In genomic region chr16:426115-426905, GRCh38 we compare ENCODE assay signal across 6 cellular contexts. TPM values are rescaled to one million over a fixed set of nuclear protein-coding genes. Genes with fewer than 3 reads are reported as not detected.
DNase-seq lines count a peak whose midpoint lies in the region; ATAC-seq and TF ChIP-seq lines count a peak whose summit lies in the region.

No MANE protein-coding gene starts in this region.

- peaks cover 5 to 25% (median 19%) of the 10 kb centered on the region in 4 donors for H3K4me1 ChIP-seq in liver (ENCODE audit: control insufficient read depth in 4 of 4, insufficient read depth in 4 of 4, low read length in 3 of 4)

- H3K27ac Mint-ChIP-seq in activated CD8-positive, alpha-beta T cell treated with anti-CD3 and anti-CD28 coated beads, Interleukin-2, amount 10 ng/mL, durations not matched to agents 7 days and 5 days = peak overlapping the region; percentile 43

- H3K36me3 ChIP-seq in liver (ENCODE audit: control insufficient read depth in 4 of 4, insufficient read depth in 3 of 4, low read depth in 1 of 4, low read length in 3 of 4) = no peaks in the 10 kb centered on the region

- H3K4me3 Mint-ChIP-seq in activated CD8-positive, alpha-beta T cell treated with anti-CD3 and anti-CD28 coated beads, Interleukin-2, amount 10 ng/mL, durations not matched to agents 7 days and 5 days = peak overlapping the region; percentile 75

- no peak for TF ChIP-seq CTCF in liver (IDR thresholded peaks at IDR 0.05; ENCODE audit: low read depth, low read length, missing input control)

- no peaks in the 10 kb centered on the region for H3K9me3 Mint-ChIP-seq in activated CD8-positive, alpha-beta T cell treated with anti-CD3 and anti-CD28 coated beads, Interleukin-2, amount 10 ng/mL, durations not matched to agents 7 days and 5 days (ENCODE audit: insufficient read depth)

- no peaks in the 10 kb centered on the region for H3K27me3 ChIP-seq in liver (ENCODE audit: control insufficient read depth in 4 of 4, insufficient read depth in 4 of 4, low read length in 3 of 4)

- H3K36me3 Mint-ChIP-seq in activated CD8-positive, alpha-beta T cell treated with anti-CD3 and anti-CD28 coated beads, Interleukin-2, amount 10 ng/mL, durations not matched to agents 7 days and 5 days (ENCODE audit: low read depth) = peaks cover 4% of the 10 kb centered on the region

- H3K4me1 Mint-ChIP-seq in activated CD8-positive, alpha-beta T cell treated with anti-CD3 and anti-CD28 coated beads, Interleukin-2, amount 10 ng/mL, durations not matched to agents 7 days and 5 days (ENCODE audit: low read depth) = peaks cover 31% of the 10 kb centered on the region

- H3K9me3 ChIP-seq in liver (ENCODE audit: control insufficient read depth in 4 of 4, low read length in 3 of 4) = no peaks in the 10 kb centered on the region

- CTCF ChIA-PET in activated CD8-positive, alpha-beta T cell treated with anti-CD3 and anti-CD28 coated beads, Interleukin-2, amount 10 ng/mL, durations not matched to agents 7 days and 5 days (lab: Charles Lee) = interaction anchor here (1.1 kb wide), 1 partner anchor 69 kb away, joined by 5 read pairs; no protein-coding TSS in a partner anchor

- POLR2A ChIA-PET in activated CD8-positive, alpha-beta T cell treated with anti-CD3 and anti-CD28 coated beads, Interleukin-2, amount 10 ng/mL, durations not matched to agents 7 days and 5 days (lab: Charles Lee) = interaction anchor here (0.6 to 1.5 kb wide), 2 partner anchors 26 to 101 kb away, joined by 3 read pairs; partner anchors contain the start of gene CAPN15

- ATAC-seq in activated CD4-positive, CD25-positive, alpha-beta regulatory T cell treated with anti-CD3 and anti-CD28 coated beads, Interleukin-2, amount 50 U/mL, for 24 hours = no peak
- ATAC-seq in activated CD8-positive, alpha-beta T cell treated with anti-CD3 and anti-CD28 coated beads, Interleukin-2, amount 10 ng/mL, durations not matched to agents 7 days and 5 days = peak; percentile 2
- no peak for ATAC-seq in GM19467 (IDR thresholded peaks at IDR 0.05; ENCODE audit: unreplicated experiment)

- 3% methylated on average over 97 of the region's 97 CpGs for WGBS in liver

- peak overlapping the region in 1 of 2 donors; percentile 3 for H3K9ac ChIP-seq in liver (ENCODE audit: low read depth in 1 of 2, low read length in 2 of 2)

- peak overlapping the region; percentile 43 to 88 (median 73) for H3K4me3 ChIP-seq in liver (ENCODE audit: low read depth in 1 of 3, low read length in 3 of 3)

- no peak overlapping the region for H3K27ac ChIP-seq in liver (ENCODE audit: low read depth in 1 of 2, low read length in 2 of 2)

- DNase-seq in activated CD4-positive, CD25-positive, alpha-beta regulatory T cell treated with anti-CD3 and anti-CD28 coated beads, Interleukin-2, amount 50 U/mL, for 72 hours = peak; percentile 38
- DNase-seq in activated CD8-positive, alpha-beta T cell treated with anti-CD3 and anti-CD28 coated beads, Interleukin-2, amount 10 ng/mL, durations not matched to agents 7 days and 5 days = no peak
- no peak for DNase-seq in LoVo (ENCODE audit: low spot score)

- peaks cover 12% of the 10 kb centered on the region for H3K27me3 Mint-ChIP-seq in activated CD8-positive, alpha-beta T cell treated with anti-CD3 and anti-CD28 coated beads, Interleukin-2, amount 10 ng/mL, durations not matched to agents 7 days and 5 days (ENCODE audit: low read depth)

- no peak for TF ChIP-seq RAD21 in liver (IDR thresholded peaks at IDR 0.05)

TF ChIP-seq in liver, 16 proteins besides CTCF, POLR2A, EP300 and RAD21:
- TF ChIP-seq FOXA2 (IDR thresholded peaks at IDR 0.05) (no peak), YY1 (IDR thresholded peaks at IDR 0.05) (no peak), EGR1 (IDR thresholded peaks at IDR 0.05; ENCODE audit: low read depth in 2 of 2) (no peak), RXRA (IDR thresholded peaks at IDR 0.05) (no peak), ATF3 (IDR thresholded peaks at IDR 0.05) (no peak), REST (IDR thresholded peaks at IDR 0.05) (no peak), NR2F2 (IDR thresholded peaks at IDR 0.05) (no peak), JUND (IDR thresholded peaks at IDR 0.05) (no peak), MAX (IDR thresholded peaks at IDR 0.05) (no peak), ZBTB33 (IDR thresholded peaks at IDR 0.05) (no peak), GABPA (IDR thresholded peaks at IDR 0.05 in 1 of 2, conservative IDR thresholded peaks at IDR 0.05 in 1 of 2) (no peak), FOXA1 (IDR thresholded peaks at IDR 0.05) (no peak)

RNA-seq across cellular contexts. Expression of gene RAB11FIP3, which starts 0.9 kb away (rescaled TPM):
- 10 to 100 TPM; 20.7 to 23.4 TPM for total RNA-seq in activated CD8-positive, alpha-beta T cell treated with anti-CD3 and anti-CD28 coated beads, Interleukin-2, amount 10 ng/mL, durations not matched to agents 7 days and 5 days
- 10 to 100 TPM in 1 of 2 donors, 1 to 10 TPM in 1; 8.8 to 29.4 TPM for total RNA-seq in liver
- polyA plus RNA-seq in liver = 10 to 100 TPM in 1 of 2 donors, 1 to 10 TPM in 1; 3.5 to 22.6 TPM

RNA-seq across cellular contexts. Expression of gene DECR2, which starts 24.6 kb away (rescaled TPM):
- 1 to 10 TPM; 4.7 to 6.3 TPM for total RNA-seq in activated CD8-positive, alpha-beta T cell treated with anti-CD3 and anti-CD28 coated beads, Interleukin-2, amount 10 ng/mL, durations not matched to agents 7 days and 5 days
- 100 to 1,000 TPM in 1 of 2 donors, 10 to 100 TPM in 1; 42.2 to 119 TPM for total RNA-seq in liver
- 100 to 1,000 TPM; 133 to 210 TPM for polyA plus RNA-seq in liver

RNA-seq across cellular contexts. Expression of gene NME4, which starts 29.3 kb away (rescaled TPM):
- total RNA-seq in activated CD8-positive, alpha-beta T cell treated with anti-CD3 and anti-CD28 coated beads, Interleukin-2, amount 10 ng/mL, durations not matched to agents 7 days and 5 days = 1 to 10 TPM; 5.2 to 6.8 TPM
- 10 to 100 TPM; 39.2 to 91.4 TPM for total RNA-seq in liver
- polyA plus RNA-seq in liver = 100 to 1,000 TPM in 1 of 2 donors, 10 to 100 TPM in 1; 76.4 to 118 TPM

RNA-seq across cellular contexts. Expression of gene PGAP6, which starts 44.5 kb away (rescaled TPM):
- 10 to 100 TPM; 80.6 to 85.8 TPM for total RNA-seq in activated CD8-positive, alpha-beta T cell treated with anti-CD3 and anti-CD28 coated beads, Interleukin-2, amount 10 ng/mL, durations not matched to agents 7 days and 5 days
- total RNA-seq in liver = 10 to 100 TPM; 34.4 to 41.7 TPM
- 10 to 100 TPM; 18.9 to 50.5 TPM for polyA plus RNA-seq in liver

RNA-seq across cellular contexts. Expression of gene MRPL28, which starts 56.0 kb away (rescaled TPM):
- total RNA-seq in activated CD8-positive, alpha-beta T cell treated with anti-CD3 and anti-CD28 coated beads, Interleukin-2, amount 10 ng/mL, durations not matched to agents 7 days and 5 days = 10 to 100 TPM; 95.3 to 95.8 TPM
- 10 to 100 TPM; 28.3 to 41.5 TPM for total RNA-seq in liver
- 10 to 100 TPM; 58.6 to 63.4 TPM for polyA plus RNA-seq in liver

Comparison
In these comparisons a context has a peak if more than half of its experiments do, and no peak if none do; other contexts are left out.
1. RNA of gene DECR2, which starts 24.6 kb away (total RNA-seq): 42.2 to 119 TPM in liver; 4.7 to 6.3 TPM in activated CD8-positive, alpha-beta T cell treated with anti-CD3 and anti-CD28 coated beads, Interleukin-2, amount 10 ng/mL, durations not matched to agents 7 days and 5 days; every median in the first group is over 4 times any median in the second.
2. RNA of gene NME4, which starts 29.3 kb away (total RNA-seq): 39.2 to 91.4 TPM in liver; 5.2 to 6.8 TPM in activated CD8-positive, alpha-beta T cell treated with anti-CD3 and anti-CD28 coated beads, Interleukin-2, amount 10 ng/mL, durations not matched to agents 7 days and 5 days; every median in the first group is over 4 times any median in the second.